Comparison of ENCODE assay signal across 1 cellular context in genomic region chr3:15152166-15152565, GRCh38.
A peak's percentile ranks its signal among the peaks of the same experiment; 100 is the strongest.
TF ChIP-seq lines count a peak whose summit lies in the region.

No MANE protein-coding gene starts in this region.

TF ChIP-seq in endothelial cell of umbilical vein, 7 proteins besides CTCF, POLR2A, EP300 and RAD21:
- TF ChIP-seq FOS (IDR thresholded peaks at IDR 0.05; ENCODE audit: borderline replicate concordance, insufficient read depth, low read length), result peak; percentile 46
- no peak for TF ChIP-seq MAX (IDR thresholded peaks at IDR 0.05; ENCODE audit: insufficient read depth, insufficient read length)
